21 cellular contexts compared by ENCODE assay signal in the genomic region with DNA sequence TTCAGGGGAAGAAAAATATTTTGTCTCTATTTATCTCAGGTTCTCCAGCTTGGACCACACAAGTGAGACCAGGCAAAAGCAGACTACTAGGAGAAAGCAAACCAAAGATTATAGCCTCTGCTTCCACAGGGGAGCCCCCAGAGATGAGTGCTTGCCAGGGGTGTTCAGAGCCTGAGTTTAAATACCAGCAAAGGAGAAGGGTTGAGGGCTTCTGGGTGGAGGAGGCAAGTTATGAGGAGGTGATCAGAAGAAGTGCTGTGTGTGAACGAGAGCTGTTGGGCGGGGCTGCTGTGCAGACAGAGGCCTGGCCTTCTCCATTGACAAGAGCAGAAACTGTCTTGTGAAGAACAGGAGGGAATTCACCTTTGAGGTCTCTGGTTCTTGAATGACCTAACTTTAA. TPM values are rescaled to one million over a fixed set of nuclear protein-coding genes. Genes with fewer than 3 reads are reported as not detected.
"Had no signal": no experiment of that assay in that cellular context is flagged by ENCODE, and none has a peak within 500 bp of the region (broad histone marks: within the 10 kb centered on the region; RNA-seq: fewer than 3 reads in every experiment).

No MANE protein-coding gene starts in this region.

- ATAC-seq: activated CD8-positive, alpha-beta T cell treated with anti-CD3 and anti-CD28 coated beads for 36 hours; activated T-cell treated with anti-CD3 and anti-CD28 coated beads, Interleukin-2, amount 50 U/mL, for 72 hours; activated T-helper 17 cell treated with anti-CD3 and anti-CD28 coated beads, Interleukin-2, amount 50 U/mL, for 72 hours; Panc1 had no signal

- H3K27ac ChIP-seq: brain microvascular endothelial cell, SJCRH30, SK-N-MC had no signal

- H3K27me3 ChIP-seq: brain microvascular endothelial cell, SJCRH30 had no signal

- DNase-seq: activated CD4-positive, alpha-beta T cell treated with anti-CD3 and anti-CD28 coated beads, Interleukin-2, amount 10 ng/mL, durations not matched to agents 24 days and 14 days; activated CD4-positive, alpha-beta T cell treated with anti-CD3 and anti-CD28 coated beads, Interleukin-2, amount 50 U/mL, for 4 hours; activated CD8-positive, alpha-beta T cell treated with anti-CD3 and anti-CD28 coated beads for 36 hours; activated naive CD4-positive, alpha-beta T cell treated with Interleukin-2 at 50 U/mL for 16 hours; activated T-cell treated with anti-CD3 and anti-CD28 coated beads, Interleukin-2, amount 50 U/mL, for 1 hour; activated T-cell treated with anti-CD3 and anti-CD28 coated beads, Interleukin-2, amount 50 U/mL, for 72 hours; brain microvascular endothelial cell; Kasumi-1; MM.1S; MV-4-11; NCI-H1092; NCI-H1436 treated with DMSO at 0.1 percent for 48 hours; NCI-H1694 treated with DMSO at 0.1 percent for 48 hours; NCI-H2029; NCI-H345; NCI-H524 treated with DMSO at 0.1 percent for 48 hours had no signal

- H3K9me3 ChIP-seq: SJCRH30 had no signal

- FAIRE-seq: TTC549 had no signal

- H3K4me3 ChIP-seq: SJCRH30, SK-N-MC had no signal

- H3K36me3 ChIP-seq: brain microvascular endothelial cell, SJCRH30 had no signal

RNA-seq across cellular contexts. Expression of a gene that starts 32.8 kb away (rescaled TPM):
- total RNA-seq: activated T-helper 17 cell treated with anti-CD3 and anti-CD28 coated beads, Interleukin-2, amount 50 U/mL, for 72 hours had no signal
